ENCODE assay signal across 1 cellular context in genomic region chr22:41947181-41948080, GRCh38.
TF ChIP-seq lines count a peak whose summit lies in the region.

No MANE protein-coding gene starts in this region.

TF ChIP-seq in GM12878, 131 proteins besides CTCF, POLR2A, EP300 and RAD21 (continued from another document):
- TF ChIP-seq ZBTB11 (CRISPR knock-in tag; IDR thresholded peaks at IDR 0.05) = no peak
- no peak for TF ChIP-seq RBBP5 (conservative IDR thresholded peaks at IDR 0.05)
- TF ChIP-seq ZNF687 (IDR thresholded peaks at IDR 0.05) = peak; percentile 70
- TF ChIP-seq POU2F2 (IDR thresholded peaks at IDR 0.05; ENCODE audit: borderline replicate concordance, low read depth, low read length) = no peak
- no peak for TF ChIP-seq MEF2A (IDR thresholded peaks at IDR 0.05; ENCODE audit: insufficient read depth, low read depth, low read length)
- TF ChIP-seq IRF3 (IDR thresholded peaks at IDR 0.05) = no peak
